1 cellular context compared by ENCODE assay signal in the genomic region with DNA sequence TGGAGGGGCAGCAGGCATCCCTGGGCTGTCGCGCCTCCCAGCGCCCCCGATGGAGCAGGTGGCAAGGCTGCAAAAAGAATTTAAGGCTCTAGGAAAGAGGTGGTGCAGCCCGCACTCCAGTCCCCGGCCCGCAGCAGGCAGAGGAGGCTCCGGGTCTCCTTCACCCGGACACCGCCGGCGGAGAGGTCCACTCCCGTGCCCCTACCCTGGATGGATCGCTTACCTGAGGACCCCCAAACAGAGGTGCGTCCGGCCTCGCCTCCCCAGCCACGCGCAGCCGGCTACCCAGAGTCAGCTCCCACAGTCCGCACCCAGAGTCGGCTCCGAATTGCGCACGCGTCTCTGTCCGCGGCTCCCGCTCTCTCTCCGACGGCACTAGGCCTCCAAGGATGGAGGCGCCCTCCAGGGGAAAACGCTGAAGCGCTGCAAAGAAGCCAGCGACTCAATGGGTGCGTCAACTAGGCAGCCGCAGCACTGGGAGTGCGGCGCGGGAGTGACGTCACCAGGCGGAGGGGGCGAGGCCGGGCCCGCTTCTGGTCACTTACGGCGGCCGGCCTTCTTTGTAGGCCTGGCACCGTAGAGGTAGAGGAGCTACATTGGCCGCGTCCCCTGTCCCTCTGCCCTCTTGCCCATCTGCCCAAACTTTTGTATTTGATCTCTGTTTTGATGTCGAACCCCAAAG.
TF ChIP-seq lines count a peak whose summit lies in the region.

A gene with protein sequence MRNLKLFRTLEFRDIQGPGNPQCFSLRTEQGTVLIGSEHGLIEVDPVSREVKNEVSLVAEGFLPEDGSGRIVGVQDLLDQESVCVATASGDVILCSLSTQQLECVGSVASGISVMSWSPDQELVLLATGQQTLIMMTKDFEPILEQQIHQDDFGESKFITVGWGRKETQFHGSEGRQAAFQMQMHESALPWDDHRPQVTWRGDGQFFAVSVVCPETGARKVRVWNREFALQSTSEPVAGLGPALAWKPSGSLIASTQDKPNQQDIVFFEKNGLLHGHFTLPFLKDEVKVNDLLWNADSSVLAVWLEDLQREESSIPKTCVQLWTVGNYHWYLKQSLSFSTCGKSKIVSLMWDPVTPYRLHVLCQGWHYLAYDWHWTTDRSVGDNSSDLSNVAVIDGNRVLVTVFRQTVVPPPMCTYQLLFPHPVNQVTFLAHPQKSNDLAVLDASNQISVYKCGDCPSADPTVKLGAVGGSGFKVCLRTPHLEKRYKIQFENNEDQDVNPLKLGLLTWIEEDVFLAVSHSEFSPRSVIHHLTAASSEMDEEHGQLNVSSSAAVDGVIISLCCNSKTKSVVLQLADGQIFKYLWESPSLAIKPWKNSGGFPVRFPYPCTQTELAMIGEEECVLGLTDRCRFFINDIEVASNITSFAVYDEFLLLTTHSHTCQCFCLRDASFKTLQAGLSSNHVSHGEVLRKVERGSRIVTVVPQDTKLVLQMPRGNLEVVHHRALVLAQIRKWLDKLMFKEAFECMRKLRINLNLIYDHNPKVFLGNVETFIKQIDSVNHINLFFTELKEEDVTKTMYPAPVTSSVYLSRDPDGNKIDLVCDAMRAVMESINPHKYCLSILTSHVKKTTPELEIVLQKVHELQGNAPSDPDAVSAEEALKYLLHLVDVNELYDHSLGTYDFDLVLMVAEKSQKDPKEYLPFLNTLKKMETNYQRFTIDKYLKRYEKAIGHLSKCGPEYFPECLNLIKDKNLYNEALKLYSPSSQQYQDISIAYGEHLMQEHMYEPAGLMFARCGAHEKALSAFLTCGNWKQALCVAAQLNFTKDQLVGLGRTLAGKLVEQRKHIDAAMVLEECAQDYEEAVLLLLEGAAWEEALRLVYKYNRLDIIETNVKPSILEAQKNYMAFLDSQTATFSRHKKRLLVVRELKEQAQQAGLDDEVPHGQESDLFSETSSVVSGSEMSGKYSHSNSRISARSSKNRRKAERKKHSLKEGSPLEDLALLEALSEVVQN (N-terminal part only) (minus strand): TSS at position 484 of the 682 bp plus-strand sequence. CDS start 2,978 bp downstream, outside the sequence.

TF ChIP-seq in H1, 55 proteins besides CTCF, POLR2A, EP300 and RAD21:
- TF ChIP-seq BRCA1 (IDR thresholded peaks at IDR 0.05; ENCODE audit: low read depth, low read length) (peak; percentile 33), TAF7 (optimal IDR thresholded peaks at IDR 0.05; ENCODE audit: borderline replicate concordance, low read depth, low read length) (peak; percentile 83), SIX5 (IDR thresholded peaks at IDR 0.05; ENCODE audit: low read depth, low read length) (no peak), CEBPB (IDR thresholded peaks at IDR 0.05; ENCODE audit: low read depth, low read length) (no peak), SP2 (IDR thresholded peaks at IDR 0.05; ENCODE audit: low read length) (no peak), JUND (IDR thresholded peaks at IDR 0.05; ENCODE audit: low read length) (peak; percentile 88), KDM5A (IDR thresholded peaks at IDR 0.05; ENCODE audit: low read length) (peak; percentile 65), HDAC2 (IDR thresholded peaks at IDR 0.05; ENCODE audit: borderline replicate concordance in 1 of 2, low read depth in 2 of 2, low read length in 2 of 2) (no peak; a peak in 1 of 4 replicates), SAP30 (IDR thresholded peaks at IDR 0.05; ENCODE audit: insufficient read depth, insufficient replicate concordance, low read length) (no peak), CBX8 (IDR thresholded peaks at IDR 0.05; ENCODE audit: borderline replicate concordance, low read depth, low read length) (no peak), NANOG (IDR thresholded peaks at IDR 0.05; ENCODE audit: insufficient read depth, low read depth, low read length, poor library complexity, severe bottlenecking) (peak; percentile 9), JUN (IDR thresholded peaks at IDR 0.05; ENCODE audit: low read depth, low read length) (0 out of 2 replicates have a peak, but pooled peaks have one; percentile 44), POU5F1 (IDR thresholded peaks at IDR 0.05; ENCODE audit: low read depth, low read length) (no peak), TAF1 (IDR thresholded peaks at IDR 0.05; ENCODE audit: low read depth, low read length) (peak; percentile 86), EGR1 (IDR thresholded peaks at IDR 0.05; ENCODE audit: borderline replicate concordance, low read depth, low read length) (no peak), YY1 (IDR thresholded peaks at IDR 0.05; ENCODE audit: low read depth, low read length) (0 out of 2 replicates have a peak, but pooled peaks have one; percentile 18), PHF8 (conservative IDR thresholded peaks at IDR 0.05; ENCODE audit: low read depth, low read length) (peak; percentile 93), SP4 (IDR thresholded peaks at IDR 0.05; ENCODE audit: low read length) (no peak), POLR2AphosphoS5 (IDR thresholded peaks at IDR 0.05; ENCODE audit: low read depth, low read length) (peak; percentile 76; the same call in 1 of the 2 replicates), ZNF274 (IDR thresholded peaks at IDR 0.05; ENCODE audit: borderline replicate concordance, extremely low read depth, low read length) (no peak), BACH1 (IDR thresholded peaks at IDR 0.05; ENCODE audit: low read length) (no peak), CREB1 (IDR thresholded peaks at IDR 0.05) (peak; percentile 98), RNF2 (IDR thresholded peaks at IDR 0.05; ENCODE audit: borderline replicate concordance, low read depth, low read length, missing control alignments, poor library complexity, severe bottlenecking) (no peak), TBP (IDR thresholded peaks at IDR 0.05; ENCODE audit: low read depth, low read length) (peak; percentile 77), SP1 (IDR thresholded peaks at IDR 0.05; ENCODE audit: low read depth, low read length) (no peak), ASH2L (IDR thresholded peaks at IDR 0.05; ENCODE audit: low read length) (peak; percentile 81), RBBP5 (IDR thresholded peaks at IDR 0.05; ENCODE audit: borderline replicate concordance, low read depth, low read length) (peak; percentile 63; the same call in 1 of the 2 replicates), NRF1 (IDR thresholded peaks at IDR 0.05; ENCODE audit: low read depth, low read length) (peak; percentile 8; the same call in 1 of the 2 replicates), KDM4A (IDR thresholded peaks at IDR 0.05; ENCODE audit: low read depth, low read length, severe bottlenecking) (peak; percentile 87), CHD1 (IDR thresholded peaks at IDR 0.05; ENCODE audit: low read depth, low read length) (no peak), SIN3A (conservative IDR thresholded peaks at IDR 0.05 in 1 of 2, IDR thresholded peaks at IDR 0.05 in 1 of 2; ENCODE audit: low read depth in 1 of 2, low read length in 2 of 2) (0 out of 4 replicates have a peak, but pooled peaks of 1 of the 2 experiments have one; percentile 78), SRF (IDR thresholded peaks at IDR 0.05; ENCODE audit: low read depth, low read length) (peak; percentile 68), CHD2 (IDR thresholded peaks at IDR 0.05; ENCODE audit: low read length) (no peak)
- TF ChIP-seq, protein P1, sequence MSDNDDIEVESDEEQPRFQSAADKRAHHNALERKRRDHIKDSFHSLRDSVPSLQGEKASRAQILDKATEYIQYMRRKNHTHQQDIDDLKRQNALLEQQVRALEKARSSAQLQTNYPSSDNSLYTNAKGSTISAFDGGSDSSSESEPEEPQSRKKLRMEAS (IDR thresholded peaks at IDR 0.05), result peak; percentile 56; the same call in 1 of the 2 replicates
- TF ChIP-seq, protein P2, sequence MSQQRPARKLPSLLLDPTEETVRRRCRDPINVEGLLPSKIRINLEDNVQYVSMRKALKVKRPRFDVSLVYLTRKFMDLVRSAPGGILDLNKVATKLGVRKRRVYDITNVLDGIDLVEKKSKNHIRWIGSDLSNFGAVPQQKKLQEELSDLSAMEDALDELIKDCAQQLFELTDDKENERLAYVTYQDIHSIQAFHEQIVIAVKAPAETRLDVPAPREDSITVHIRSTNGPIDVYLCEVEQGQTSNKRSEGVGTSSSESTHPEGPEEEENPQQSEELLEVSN (IDR thresholded peaks at IDR 0.05), result peak; percentile 86
- TF ChIP-seq, protein P3, sequence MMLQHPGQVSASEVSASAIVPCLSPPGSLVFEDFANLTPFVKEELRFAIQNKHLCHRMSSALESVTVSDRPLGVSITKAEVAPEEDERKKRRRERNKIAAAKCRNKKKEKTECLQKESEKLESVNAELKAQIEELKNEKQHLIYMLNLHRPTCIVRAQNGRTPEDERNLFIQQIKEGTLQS (IDR thresholded peaks at IDR 0.05; ENCODE audit: insufficient read depth, low read depth, low read length), result peak; percentile 71
- TF ChIP-seq, protein P4, sequence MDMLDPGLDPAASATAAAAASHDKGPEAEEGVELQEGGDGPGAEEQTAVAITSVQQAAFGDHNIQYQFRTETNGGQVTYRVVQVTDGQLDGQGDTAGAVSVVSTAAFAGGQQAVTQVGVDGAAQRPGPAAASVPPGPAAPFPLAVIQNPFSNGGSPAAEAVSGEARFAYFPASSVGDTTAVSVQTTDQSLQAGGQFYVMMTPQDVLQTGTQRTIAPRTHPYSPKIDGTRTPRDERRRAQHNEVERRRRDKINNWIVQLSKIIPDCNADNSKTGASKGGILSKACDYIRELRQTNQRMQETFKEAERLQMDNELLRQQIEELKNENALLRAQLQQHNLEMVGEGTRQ (IDR thresholded peaks at IDR 0.05; ENCODE audit: low read length), result no peak
